In the genomic region with DNA sequence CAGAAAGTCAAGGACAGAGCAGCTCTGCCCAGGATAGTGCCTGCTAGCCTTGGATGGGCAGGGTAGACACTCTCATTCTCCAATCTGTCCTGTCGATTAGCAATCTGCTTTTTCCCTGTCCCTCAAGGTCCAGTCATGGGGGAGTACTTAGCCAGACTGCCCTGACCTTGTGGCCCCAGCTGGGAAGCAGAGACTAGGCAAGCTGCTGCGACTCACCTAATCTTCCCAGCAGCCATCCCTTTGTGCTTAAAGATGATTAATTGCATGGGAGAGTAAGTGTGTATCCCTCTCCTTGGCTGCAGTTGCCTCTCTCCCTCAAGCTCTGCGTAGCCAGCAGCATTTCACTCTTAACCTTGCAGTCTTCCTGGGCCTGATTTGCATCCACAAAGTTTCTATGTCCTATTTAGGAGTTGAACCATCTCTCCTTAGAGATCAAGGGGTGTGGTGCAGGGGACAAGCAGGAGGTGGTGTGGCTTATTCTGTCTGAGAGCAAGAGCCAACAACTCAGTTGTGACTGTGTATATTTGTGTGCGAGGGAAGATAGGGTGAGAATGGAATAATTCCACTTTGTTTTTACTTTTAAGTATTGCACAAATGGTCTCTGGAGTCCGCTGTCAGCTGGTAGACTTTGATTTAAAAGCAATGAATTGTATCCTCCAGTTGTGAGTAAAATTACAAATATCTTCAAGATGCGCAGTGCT, we compare ENCODE assay signal across 17 cellular contexts.
DNase-seq lines count a peak whose midpoint lies in the region; ATAC-seq and TF ChIP-seq lines count a peak whose summit lies in the region.
"Had no signal": no experiment of that assay in that cellular context is flagged by ENCODE, and none has a peak within 500 bp of the region (broad histone marks: within the 10 kb centered on the region; RNA-seq: fewer than 3 reads in every experiment).

No MANE protein-coding gene starts in this region.

- H3K36me3 ChIP-seq in WERI-Rb-1 = no peaks in the 10 kb centered on the region
- H3K36me3 ChIP-seq in aorta (ENCODE audit: control insufficient read depth in 1 of 2, insufficient read depth in 2 of 2, low read length in 1 of 2) = no peaks in the 10 kb centered on the region

- no peak for TF ChIP-seq CTCF in WERI-Rb-1 (IDR thresholded peaks at IDR 0.05; ENCODE audit: low read depth, low read length)
- no peak for TF ChIP-seq CTCF in foreskin fibroblast (IDR thresholded peaks at IDR 0.05; ENCODE audit: low read depth, low read length)

- ATAC-seq in aorta (ENCODE audit: low FRiP score) (peak; percentile 33), GM21447 (IDR thresholded peaks at IDR 0.05; ENCODE audit: unreplicated experiment) (no peak)

- peak overlapping the region; percentile 63 for H3K27ac ChIP-seq in WERI-Rb-1
- H3K27ac ChIP-seq in aorta (ENCODE audit: low read depth in 1 of 2, low read length in 2 of 2) = no peak overlapping the region
- H3K27ac ChIP-seq: HL-60 had no signal

- H3K4me3 ChIP-seq in WERI-Rb-1 (ENCODE audit: low read depth, low read length) (no peak overlapping the region), foreskin fibroblast (ENCODE audit: low read depth in 1 of 2, low read length in 2 of 2) (no peak overlapping the region), aorta (ENCODE audit: low read length in 2 of 2) (no peak overlapping the region)

- WGBS in aorta, 2 donors = 65% methylated on average over 6 of the region's 6 CpGs

- H3K27me3 ChIP-seq in WERI-Rb-1 (ENCODE audit: insufficient read depth, low read depth, severe bottlenecking) (no peaks in the 10 kb centered on the region), aorta (ENCODE audit: control insufficient read depth in 1 of 2, insufficient read depth in 2 of 2, low read length in 1 of 2) (no peaks in the 10 kb centered on the region)

- DNase-seq in NCI-H526 (lab: John Stamatoyannopoulos, UW) (peak; percentile 13 to 31), NCI-H526 treated with DMSO at 0.1 percent for 48 hours (lab: John Stamatoyannopoulos, UW) (no peak), WERI-Rb-1 (peak; percentile 87), foreskin fibroblast (peak; percentile 35 to 61), aorta (no peak), mesenteric fat pad (ENCODE audit: low spot score) (no peak), AML-193 (lab: John Stamatoyannopoulos, UW) (no peak)
- DNase-seq: Caco-2, DMS79, GDM1, GOT3, HFFc6, NCI-H2029 treated with DMSO at 0.1 percent for 48 hours, NCI-H226, NCI-H748 treated with DMSO at 0.1 percent for 48 hours had no signal

- no peaks in the 10 kb centered on the region for H3K4me1 ChIP-seq in aorta (ENCODE audit: control insufficient read depth in 1 of 2, insufficient read depth in 2 of 2, low read length in 2 of 2)
- H3K4me1 ChIP-seq: Caco-2 had no signal

- intact Hi-C loops in aorta (cut with DNase I) = no loop called here

- H3K9me3 ChIP-seq in WERI-Rb-1 (ENCODE audit: severe bottlenecking) = peaks cover 10% of the 10 kb centered on the region
- H3K9me3 ChIP-seq in aorta (ENCODE audit: control insufficient read depth, low read length) = peaks cover 3% of the 10 kb centered on the region

Comparison
In these comparisons a context has a peak if more than half of its experiments do, and no peak if none do; other contexts are left out.
1. DNase-seq: peak in NCI-H526 (2 of 2), WERI-Rb-1 (single experiment) and foreskin fibroblast (2 of 2); none in NCI-H526 treated with DMSO at 0.1 percent for 48 hours (single experiment), aorta (0 of 2), mesenteric fat pad (single experiment) and AML-193 (0 of 2).